ENCODE assay signal across 8 cellular contexts in genomic region chr3:182980204-182981037, GRCh38. TPM values are rescaled to one million over a fixed set of nuclear protein-coding genes. Genes with fewer than 3 reads are reported as not detected.
A peak's percentile ranks its signal among the peaks of the same experiment; 100 is the strongest.
DNase-seq lines count a peak whose midpoint lies in the region; ATAC-seq lines count a peak whose summit lies in the region.

Gene DCUN1D1 (minus strand): TSS chr3:182980538. CDS start chr3:182980489, 49 bp downstream.

- peaks cover 26% of the 10 kb centered on the region for H3K4me1 ChIP-seq in HUES6 (ENCODE audit: control insufficient read depth, insufficient read depth, low read length)

- DNase-seq in DMS 273 (lab: John Stamatoyannopoulos, UW; ENCODE audit: unreplicated experiment) (peak; percentile 96), OCI-M1 (lab: John Stamatoyannopoulos, UW) (peak; percentile 78), activated T-cell treated with anti-CD3 and anti-CD28 coated beads for 4 hours (peak; percentile 72), epithelial cell of prostate (ENCODE audit: low read depth, low spot score) (peak; percentile 22), mucosa of gallbladder (ENCODE audit: low spot score) (peak; percentile 87)
- DNase-seq in stimulated activated CD8-positive, alpha-beta memory T cell treated with anti-CD3 and anti-CD28 coated beads, Interleukin-4, amount 100 ng/mL, for 24 hours (ENCODE audit: low read depth), result peak; percentile 84

- H3K27ac ChIP-seq in HUES6 (ENCODE audit: low read depth, low read length), result 0 out of 2 replicates have a peak within 1 kb of the TSS, but pooled peaks have one; percentile 66
- peak within 1 kb of the TSS; percentile 44 for H3K27ac ChIP-seq in epithelial cell of prostate

- H3K9me3 ChIP-seq in HUES6 (ENCODE audit: control insufficient read depth, insufficient read depth, low read depth, low read length), result no peaks in the 10 kb centered on the region

- ATAC-seq in GM21423 (IDR thresholded peaks at IDR 0.05; ENCODE audit: unreplicated experiment), result peak; percentile 90

- H3K36me3 ChIP-seq in HUES6 (ENCODE audit: control insufficient read depth, insufficient read depth, low read length), result no peaks in the 10 kb centered on the region

- peak within 1 kb of the TSS; percentile 87 for H3K4me3 ChIP-seq in HUES6 (ENCODE audit: low read depth, low read length)

- no peaks in the 10 kb centered on the region for H3K27me3 ChIP-seq in HUES6 (ENCODE audit: control insufficient read depth, insufficient read depth, low read length)

- peak within 1 kb of the TSS; percentile 76 for H3K9ac ChIP-seq in HUES6 (ENCODE audit: low read length)

RNA-seq across cellular contexts. Expression of gene DCUN1D1, which starts in this region (rescaled TPM):
- total RNA-seq in mucosa of gallbladder, result 45.8 TPM

Comparison
In these comparisons a context has a peak if more than half of its experiments do, and no peak if none do; other contexts are left out.
1. Peak in every context shown above with its lines: DNase-seq, ATAC-seq, H3K4me3 ChIP-seq and H3K27ac ChIP-seq.
2. DNase-seq: peak in every context shown above with its lines; median percentile 96 in DMS 273; 87 in mucosa of gallbladder; 84 in stimulated activated CD8-positive, alpha-beta memory T cell treated with anti-CD3 and anti-CD28 coated beads, Interleukin-4, amount 100 ng/mL, for 24 hours; 78 in OCI-M1; 72 in activated T-cell treated with anti-CD3 and anti-CD28 coated beads for 4 hours; 22 in epithelial cell of prostate.